Comparison of ENCODE assay signal across 21 cellular contexts in genomic region chr11:67307545-67308001, GRCh38.
"Had no signal": no experiment of that assay in that cellular context is flagged by ENCODE, and none has a peak within 500 bp of the region (broad histone marks: within the 10 kb centered on the region; RNA-seq: fewer than 3 reads in every experiment).

No MANE protein-coding gene starts in this region.

- H3K4me3 ChIP-seq: lower lobe of right lung, transverse colon had no signal

- H3K4me3 Mint-ChIP-seq: activated CD8-positive, alpha-beta T cell treated with anti-CD3 and anti-CD28 coated beads, Interleukin-2, amount 10 ng/mL, durations not matched to agents 7 days and 5 days; activated naive CD8-positive, alpha-beta T cell treated with anti-CD3 and anti-CD28 coated beads, Interleukin-2, amount 10 ng/mL, durations not matched to agents 7 days and 5 days; brain; central memory CD8-positive, alpha-beta T cell; mesothelial cell of epicardium; nephron progenitor cell; WTC11 had no signal

- H3K27ac ChIP-seq: foreskin keratinocyte, lower lobe of right lung, transverse colon had no signal

- H3K9me3 ChIP-seq: lower lobe of right lung, transverse colon had no signal

- H3K27me3 Mint-ChIP-seq: activated naive CD8-positive, alpha-beta T cell treated with anti-CD3 and anti-CD28 coated beads, Interleukin-2, amount 10 ng/mL, durations not matched to agents 7 days and 5 days; central memory CD8-positive, alpha-beta T cell had no signal

- ATAC-seq: activated CD8-positive, alpha-beta T cell treated with anti-CD3 and anti-CD28 coated beads, Interleukin-2, amount 10 ng/mL, durations not matched to agents 7 days and 5 days; foreskin keratinocyte; lower lobe of right lung; WTC11 had no signal

- H3K9me3 Mint-ChIP-seq: activated naive CD8-positive, alpha-beta T cell treated with anti-CD3 and anti-CD28 coated beads, Interleukin-2, amount 10 ng/mL, durations not matched to agents 7 days and 5 days; central memory CD8-positive, alpha-beta T cell; mesothelial cell of epicardium; nephron progenitor cell; WTC11 had no signal

- H3K27ac Mint-ChIP-seq: activated CD8-positive, alpha-beta T cell treated with anti-CD3 and anti-CD28 coated beads, Interleukin-2, amount 10 ng/mL, durations not matched to agents 7 days and 5 days; activated naive CD8-positive, alpha-beta T cell treated with anti-CD3 and anti-CD28 coated beads, Interleukin-2, amount 10 ng/mL, durations not matched to agents 7 days and 5 days; brain; mesothelial cell of epicardium; nephron progenitor cell; WTC11 had no signal

- H3K36me3 Mint-ChIP-seq: activated naive CD8-positive, alpha-beta T cell treated with anti-CD3 and anti-CD28 coated beads, Interleukin-2, amount 10 ng/mL, durations not matched to agents 7 days and 5 days; brain had no signal

- DNase-seq: activated CD4-positive, alpha-beta T cell treated with anti-CD3 and anti-CD28 coated beads for 4 hours; activated CD8-positive, alpha-beta T cell treated with anti-CD3 and anti-CD28 coated beads, Interleukin-2, amount 10 ng/mL, durations not matched to agents 7 days and 5 days; activated naive CD4-positive, alpha-beta T cell; activated naive CD8-positive, alpha-beta T cell treated with anti-CD3 and anti-CD28 coated beads, Interleukin-2, amount 10 ng/mL, durations not matched to agents 7 days and 5 days; cortex of kidney; effector CD8-positive, alpha-beta T cell; foreskin keratinocyte; glutamatergic neuron; hypothalamus; kidney glomerular epithelial cell; lower lobe of right lung; nephron progenitor cell; stimulated activated CD4-positive, alpha-beta T cell treated with anti-CD3 and anti-CD28 coated beads, Interleukin-2, amount 100 ng/mL, for 48 hours; stimulated activated naive CD4-positive, alpha-beta T cell; substantia nigra; T-helper 2 cell; transverse colon had no signal

- H3K27me3 ChIP-seq: foreskin keratinocyte, transverse colon had no signal
